In the genomic region with DNA sequence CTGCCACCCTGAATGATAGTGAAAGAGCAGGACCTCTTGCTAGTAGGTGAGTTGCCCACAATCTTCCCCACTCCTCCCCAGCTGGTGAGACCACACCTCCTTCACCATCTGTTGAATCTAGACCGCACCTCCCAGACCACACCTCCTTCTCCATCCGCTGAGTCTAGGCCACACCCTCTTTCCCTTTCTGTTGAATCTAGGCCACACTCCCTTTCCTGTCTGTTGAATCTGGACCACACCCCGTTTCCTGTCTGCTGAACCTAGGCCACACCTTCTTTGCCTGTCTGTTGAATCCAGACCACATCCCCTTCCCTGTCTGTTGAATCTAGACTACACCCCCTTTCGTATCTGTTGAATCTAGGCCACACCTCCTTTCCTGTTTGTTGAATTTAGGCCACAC, we compare ENCODE assay signal across 9 cellular contexts.
DNase-seq lines count a peak whose midpoint lies in the region; ATAC-seq and FAIRE-seq lines count a peak whose summit lies in the region.
"Had no signal": no experiment of that assay in that cellular context is flagged by ENCODE, and none has a peak within 500 bp of the region (broad histone marks: within the 10 kb centered on the region; RNA-seq: fewer than 3 reads in every experiment).

No MANE protein-coding gene starts in this region.

- FAIRE-seq in frontal cortex (lab: Jason Lieb, UNC): no peak

- H3K27ac Mint-ChIP-seq in activated naive CD8-positive, alpha-beta T cell treated with anti-CD3 and anti-CD28 coated beads, Interleukin-2, amount 10 ng/mL, durations not matched to agents 7 days and 5 days: peak overlapping the region; percentile 59

- H3K4me1 Mint-ChIP-seq in activated naive CD8-positive, alpha-beta T cell treated with anti-CD3 and anti-CD28 coated beads, Interleukin-2, amount 10 ng/mL, durations not matched to agents 7 days and 5 days: peaks cover 8% of the 10 kb centered on the region

- H3K27me3 Mint-ChIP-seq in activated naive CD8-positive, alpha-beta T cell treated with anti-CD3 and anti-CD28 coated beads, Interleukin-2, amount 10 ng/mL, durations not matched to agents 7 days and 5 days: no peaks in the 10 kb centered on the region

- H3K36me3 Mint-ChIP-seq in activated naive CD8-positive, alpha-beta T cell treated with anti-CD3 and anti-CD28 coated beads, Interleukin-2, amount 10 ng/mL, durations not matched to agents 7 days and 5 days: peaks cover 5% of the 10 kb centered on the region

- H3K4me1 ChIP-seq in SJCRH30: no peaks in the 10 kb centered on the region
- H3K4me1 ChIP-seq: left lung had no signal

- no peak overlapping the region for H3K27ac ChIP-seq in SJCRH30
- H3K27ac ChIP-seq: left lung had no signal

- peak overlapping the region; percentile 44 for H3K4me3 Mint-ChIP-seq in activated naive CD8-positive, alpha-beta T cell treated with anti-CD3 and anti-CD28 coated beads, Interleukin-2, amount 10 ng/mL, durations not matched to agents 7 days and 5 days

- DNase-seq in SJCRH30 (peak; percentile 33 to 42), frontal cortex (ENCODE audit: low spot score in 2 of 2) (no peak), C1 segment of cervical spinal cord (lab: John Stamatoyannopoulos, UW) (no peak)
- peak; percentile 35 for DNase-seq in activated naive CD8-positive, alpha-beta T cell treated with anti-CD3 and anti-CD28 coated beads, Interleukin-2, amount 10 ng/mL, durations not matched to agents 7 days and 5 days
- DNase-seq in stimulated activated CD8-positive, alpha-beta memory T cell treated with anti-CD3 and anti-CD28 coated beads, Interleukin-15, amount 100 ng/mL, for 48 hours (ENCODE audit: low read depth in 2 of 2): peak; percentile 1 to 15

- H3K9me3 ChIP-seq in SJCRH30 (replicated peaks): no peaks in the 10 kb centered on the region
- H3K9me3 ChIP-seq: left lung had no signal

- H3K4me3 ChIP-seq in SJCRH30: no peak overlapping the region
- H3K4me3 ChIP-seq: left lung had no signal

- POLR2A ChIA-PET in activated naive CD8-positive, alpha-beta T cell treated with anti-CD3 and anti-CD28 coated beads, Interleukin-2, amount 10 ng/mL, durations not matched to agents 7 days and 5 days (lab: Charles Lee): no interaction called here

- H3K9me3 Mint-ChIP-seq in activated naive CD8-positive, alpha-beta T cell treated with anti-CD3 and anti-CD28 coated beads, Interleukin-2, amount 10 ng/mL, durations not matched to agents 7 days and 5 days: peaks cover 8% of the 10 kb centered on the region

- H3K36me3 ChIP-seq in SJCRH30: no peaks in the 10 kb centered on the region
- H3K36me3 ChIP-seq: left lung had no signal

- ATAC-seq in GM18870 (IDR thresholded peaks at IDR 0.05; ENCODE audit: unreplicated experiment): peak; percentile 61
- ATAC-seq in HG02943 (IDR thresholded peaks at IDR 0.05; ENCODE audit: low read depth, unreplicated experiment): peak; percentile 84
- peak; percentile 99 for ATAC-seq in activated naive CD8-positive, alpha-beta T cell treated with anti-CD3 and anti-CD28 coated beads, Interleukin-2, amount 10 ng/mL, durations not matched to agents 7 days and 5 days (ENCODE audit: low read depth)
- no peak for ATAC-seq in GM18868 (IDR thresholded peaks at IDR 0.05; ENCODE audit: unreplicated experiment)
- ATAC-seq: left lung had no signal

- no peaks in the 10 kb centered on the region for H3K27me3 ChIP-seq in SJCRH30
- H3K27me3 ChIP-seq: left lung had no signal

Comparison
In these comparisons a context has a peak if more than half of its experiments do, and no peak if none do; other contexts are left out.
1. DNase-seq: peak in SJCRH30 (2 of 2), activated naive CD8-positive, alpha-beta T cell treated with anti-CD3 and anti-CD28 coated beads, Interleukin-2, amount 10 ng/mL, durations not matched to agents 7 days and 5 days (single experiment) and stimulated activated CD8-positive, alpha-beta memory T cell treated with anti-CD3 and anti-CD28 coated beads, Interleukin-15, amount 100 ng/mL, for 48 hours (2 of 2); none in frontal cortex (0 of 2) and C1 segment of cervical spinal cord (0 of 14).